ENCODE assay signal across 24 cellular contexts in the genomic region with DNA sequence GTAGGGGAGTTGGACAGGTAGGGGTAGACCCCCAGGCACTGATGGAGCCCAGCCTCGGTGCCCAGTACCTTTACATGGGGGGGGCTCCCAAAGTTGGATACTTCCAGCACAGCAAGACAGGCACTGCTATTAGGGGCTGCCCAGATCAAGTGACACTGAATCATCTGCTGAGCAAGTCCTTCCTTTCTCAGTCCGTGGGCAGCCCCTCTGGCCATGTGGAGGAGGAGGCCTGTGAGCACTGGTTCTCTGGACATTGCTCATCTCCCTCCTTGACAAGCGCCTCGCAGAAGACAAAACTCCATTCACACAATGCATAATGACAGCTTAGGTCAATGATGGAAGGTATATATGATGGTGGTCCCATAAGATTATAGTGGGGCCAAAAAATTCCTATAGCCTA. TPM values are rescaled to one million over a fixed set of nuclear protein-coding genes. Genes with fewer than 3 reads are reported as not detected.
DNase-seq lines count a peak whose midpoint lies in the region; ATAC-seq, FAIRE-seq and TF ChIP-seq lines count a peak whose summit lies in the region.
"Had no signal": no experiment of that assay in that cellular context is flagged by ENCODE, and none has a peak within 500 bp of the region (broad histone marks: within the 10 kb centered on the region; RNA-seq: fewer than 3 reads in every experiment).

No MANE protein-coding gene starts in this region.

- peaks cover 2% of the 10 kb centered on the region for H3K4me1 Mint-ChIP-seq in astrocyte (ENCODE audit: low read depth, unreplicated experiment)
- H3K4me1 Mint-ChIP-seq in stimulated activated effector memory CD8-positive, alpha-beta T cell treated with anti-CD3 and anti-CD28 coated beads, Interleukin-12 subunit alpha, Interleukin-12 subunit beta, amount 100 ng/mL, for 72 hours = peaks cover 28% of the 10 kb centered on the region

- DNase-seq in mammary epithelial cell (peak; percentile 6), breast epithelium (ENCODE audit: low spot score in 2 of 2) (no peak), HT1080 (ENCODE audit: low read depth) (peak; percentile 38), astrocyte (ENCODE audit: low read depth) (peak; percentile 8), iPS-NIHi11 (ENCODE audit: low spot score) (no peak), amygdala (lab: John Stamatoyannopoulos, UW) (no peak)
- DNase-seq in stimulated activated effector memory CD8-positive, alpha-beta T cell treated with anti-CD3 and anti-CD28 coated beads, Interleukin-12 subunit alpha, Interleukin-12 subunit beta, amount 100 ng/mL, for 72 hours (ENCODE audit: low spot score in 2 of 2) = no peak
- DNase-seq in NK-92 treated with Interleukin-12 subunit alpha and Interleukin-12 subunit beta, amount 100 ng/mL, for 24 hours (lab: John Stamatoyannopoulos, UW) = no peak
- DNase-seq: AML-193; C1 segment of cervical spinal cord; CD8-positive, alpha-beta T cell; DND-41; GDM1; GOT3; Kasumi-1; NCI-H1694 treated with DMSO at 0.1 percent for 48 hours; NCI-H446; NCI-H526; OCI-M1 had no signal

- H3K79me2 ChIP-seq in mammary epithelial cell (ENCODE audit: insufficient read depth, low read length) = peaks cover 29% of the 10 kb centered on the region
- no peaks in the 10 kb centered on the region for H3K79me2 ChIP-seq in astrocyte (ENCODE audit: insufficient read depth, low read length)

- 58% methylated on average over 4 of the region's 4 CpGs for WGBS in mammary epithelial cell (ENCODE audit: low coverage, missing lambda C conversion rate)

- no peak overlapping the region for H3K27ac ChIP-seq in mammary epithelial cell (ENCODE audit: insufficient read depth, low read depth, low read length)
- no peak overlapping the region for H3K27ac ChIP-seq in breast epithelium
- no peak overlapping the region for H3K27ac ChIP-seq in astrocyte (ENCODE audit: low read depth, low read length)
- H3K27ac ChIP-seq: SJSA1 had no signal

- no peaks in the 10 kb centered on the region for H3K9me3 Mint-ChIP-seq in astrocyte (ENCODE audit: unreplicated experiment)
- H3K9me3 Mint-ChIP-seq in stimulated activated effector memory CD8-positive, alpha-beta T cell treated with anti-CD3 and anti-CD28 coated beads, Interleukin-12 subunit alpha, Interleukin-12 subunit beta, amount 100 ng/mL, for 72 hours = no peaks in the 10 kb centered on the region
- H3K9me3 Mint-ChIP-seq: CD8-positive, alpha-beta T cell had no signal

- BruUV-seq in mammary epithelial cell (replicated peaks; lab: Mats Ljungman, UMichigan) = no TSS peak

- H3K4me1 ChIP-seq in mammary epithelial cell (ENCODE audit: insufficient read depth, low read length) (peaks cover 8% of the 10 kb centered on the region), breast epithelium (no peaks in the 10 kb centered on the region), astrocyte (ENCODE audit: insufficient read depth, low read length) (no peaks in the 10 kb centered on the region)
- H3K4me1 ChIP-seq: SJSA1 had no signal

- dilution Hi-C loops in mammary epithelial cell (cut with HindIII; ENCODE audit: low sequenced_read_pairs) = no loop called here

- H3K9ac ChIP-seq in mammary epithelial cell (ENCODE audit: insufficient read depth, low read length) (no peak overlapping the region), astrocyte (ENCODE audit: low read length) (no peak overlapping the region)

- H3K4me3 Mint-ChIP-seq in astrocyte (ENCODE audit: unreplicated experiment) = no peak overlapping the region
- no peak overlapping the region for H3K4me3 Mint-ChIP-seq in stimulated activated effector memory CD8-positive, alpha-beta T cell treated with anti-CD3 and anti-CD28 coated beads, Interleukin-12 subunit alpha, Interleukin-12 subunit beta, amount 100 ng/mL, for 72 hours
- H3K4me3 Mint-ChIP-seq: CD8-positive, alpha-beta T cell had no signal

- no peaks in the 10 kb centered on the region for H3K36me3 Mint-ChIP-seq in astrocyte (ENCODE audit: low read depth, unreplicated experiment)
- H3K36me3 Mint-ChIP-seq in stimulated activated effector memory CD8-positive, alpha-beta T cell treated with anti-CD3 and anti-CD28 coated beads, Interleukin-12 subunit alpha, Interleukin-12 subunit beta, amount 100 ng/mL, for 72 hours = no peaks in the 10 kb centered on the region

- H3K4me3 ChIP-seq in mammary epithelial cell (replicated peaks in 1 of 3; ENCODE audit: insufficient read depth in 1 of 3, low read depth in 2 of 3, low read length in 3 of 3) = no peak overlapping the region
- no peak overlapping the region for H3K4me3 ChIP-seq in breast epithelium
- H3K4me3 ChIP-seq in astrocyte (ENCODE audit: insufficient read depth, low read depth, low read length) = no peak overlapping the region
- H3K4me3 ChIP-seq: SJSA1 had no signal

- no peak for TF ChIP-seq POLR2A in breast epithelium (IDR thresholded peaks at IDR 0.05)

- intact Hi-C loops in mammary epithelial cell (cut with micrococcal nuclease) = no loop called here
- intact Hi-C loops in breast epithelium (cut with DNase I; ENCODE audit: low total_unique reads) = no loop called here

- H3K9me3 ChIP-seq in mammary epithelial cell (replicated peaks; ENCODE audit: insufficient read depth, low read length) (no peaks in the 10 kb centered on the region), breast epithelium (no peaks in the 10 kb centered on the region), astrocyte (ENCODE audit: insufficient read depth, low read depth, low read length) (no peaks in the 10 kb centered on the region)
- H3K9me3 ChIP-seq: SJSA1 had no signal

- H3K27me3 ChIP-seq in mammary epithelial cell (ENCODE audit: insufficient read depth, low read length) = no peaks in the 10 kb centered on the region
- no peaks in the 10 kb centered on the region for H3K27me3 ChIP-seq in breast epithelium
- no peaks in the 10 kb centered on the region for H3K27me3 ChIP-seq in astrocyte (ENCODE audit: insufficient read depth, low read length)
- H3K27me3 ChIP-seq: SJSA1 had no signal

- CTCF ChIA-PET in mammary epithelial cell (lab: Charles Lee; ENCODE audit: low non-redundant PET) = no interaction called here

- peaks cover 2% of the 10 kb centered on the region for H3K27me3 Mint-ChIP-seq in astrocyte (ENCODE audit: low read depth, unreplicated experiment)

- H4K20me1 ChIP-seq in mammary epithelial cell (ENCODE audit: insufficient read depth, low read length) (no peaks in the 10 kb centered on the region), astrocyte (ENCODE audit: insufficient read depth, low read length) (peaks cover 16% of the 10 kb centered on the region)

- FAIRE-seq in astrocyte (lab: Jason Lieb, UNC) = no peak
- FAIRE-seq: GM18507, RCC 7860 had no signal

- no peak for TF ChIP-seq CTCF in mammary epithelial cell (conservative IDR thresholded peaks at IDR 0.05 in 1 of 2, IDR thresholded peaks at IDR 0.05 in 1 of 2; ENCODE audit: extremely low read depth in 1 of 2, insufficient read depth in 1 of 2, low read depth in 1 of 2, low read length in 2 of 2)
- TF ChIP-seq CTCF in breast epithelium (IDR thresholded peaks at IDR 0.05) = no peak
- no peak for TF ChIP-seq CTCF in astrocyte (IDR thresholded peaks at IDR 0.05; ENCODE audit: insufficient read depth, low read depth, low read length)

- no peak overlapping the region for H2AFZ ChIP-seq in mammary epithelial cell (ENCODE audit: low read depth, low read length)
- no peak overlapping the region for H2AFZ ChIP-seq in astrocyte (ENCODE audit: low read depth, low read length)

- H3K36me3 ChIP-seq in mammary epithelial cell (ENCODE audit: insufficient read depth, low read length) = no peaks in the 10 kb centered on the region
- H3K36me3 ChIP-seq in breast epithelium = no peaks in the 10 kb centered on the region
- H3K36me3 ChIP-seq in astrocyte (ENCODE audit: insufficient read depth, low read length) = no peaks in the 10 kb centered on the region
- H3K36me3 ChIP-seq: SJSA1 had no signal

- no peak overlapping the region for H3K4me2 ChIP-seq in mammary epithelial cell (ENCODE audit: insufficient read depth, low read depth, low read length)
- no peak overlapping the region for H3K4me2 ChIP-seq in astrocyte (ENCODE audit: low read length)

- H3K27ac Mint-ChIP-seq in astrocyte (ENCODE audit: unreplicated experiment) = no peak overlapping the region
- H3K27ac Mint-ChIP-seq in stimulated activated effector memory CD8-positive, alpha-beta T cell treated with anti-CD3 and anti-CD28 coated beads, Interleukin-12 subunit alpha, Interleukin-12 subunit beta, amount 100 ng/mL, for 72 hours = no peak overlapping the region
- H3K27ac Mint-ChIP-seq: CD8-positive, alpha-beta T cell had no signal

- in situ Hi-C loops in mammary epithelial cell (cut with MboI; ENCODE audit: low sequenced_read_pairs in 2 of 2) = no loop called here

- ATAC-seq in stimulated activated effector memory CD8-positive, alpha-beta T cell treated with anti-CD3 and anti-CD28 coated beads, Interleukin-12 subunit alpha, Interleukin-12 subunit beta, amount 100 ng/mL, for 72 hours = peak; percentile 50
- ATAC-seq: CD8-positive, alpha-beta T cell; HCT116; Right ventricle myocardium inferior had no signal

RNA-seq across cellular contexts. Expression of a gene that starts 35.7 kb away (rescaled TPM):
- total RNA-seq in mammary epithelial cell (10 to 100 TPM in 1 of 2 donors, 1 to 10 TPM in 1; 7.0 to 15.9 TPM), breast epithelium (10 to 100 TPM; 13.9 to 28.2 (median 19.8) TPM), astrocyte (6.1 and 6.3 TPM in 2 replicates)
- polyA plus RNA-seq in mammary epithelial cell = 13.8 TPM
- 13.5 TPM for polyA minus RNA-seq in mammary epithelial cell
- 8.6 and 12.3 TPM in 2 replicates for total RNA-seq in HT1080 (2014; rRNA removed; shearing (Covaris generic))
- polyA plus RNA-seq in HT1080 (2015; cell fraction: cytosol; rRNA removed) = 20.8 and 24.2 TPM in 2 replicates
- polyA plus RNA-seq in HT1080 (2015; cell fraction: nucleus; rRNA removed) = 21.5 and 24.9 TPM in 2 replicates

Comparison
In these comparisons a context has a peak if more than half of its experiments do, and no peak if none do; other contexts are left out.
1. DNase-seq: peak in mammary epithelial cell (single experiment), HT1080 (single experiment) and astrocyte (single experiment); none in breast epithelium (0 of 2), stimulated activated effector memory CD8-positive, alpha-beta T cell treated with anti-CD3 and anti-CD28 coated beads, Interleukin-12 subunit alpha, Interleukin-12 subunit beta, amount 100 ng/mL, for 72 hours (0 of 2), iPS-NIHi11 (single experiment), NK-92 treated with Interleukin-12 subunit alpha and Interleukin-12 subunit beta, amount 100 ng/mL, for 24 hours (single experiment) and amygdala (0 of 56).